ENCODE assay signal across 22 cellular contexts in the genomic region with DNA sequence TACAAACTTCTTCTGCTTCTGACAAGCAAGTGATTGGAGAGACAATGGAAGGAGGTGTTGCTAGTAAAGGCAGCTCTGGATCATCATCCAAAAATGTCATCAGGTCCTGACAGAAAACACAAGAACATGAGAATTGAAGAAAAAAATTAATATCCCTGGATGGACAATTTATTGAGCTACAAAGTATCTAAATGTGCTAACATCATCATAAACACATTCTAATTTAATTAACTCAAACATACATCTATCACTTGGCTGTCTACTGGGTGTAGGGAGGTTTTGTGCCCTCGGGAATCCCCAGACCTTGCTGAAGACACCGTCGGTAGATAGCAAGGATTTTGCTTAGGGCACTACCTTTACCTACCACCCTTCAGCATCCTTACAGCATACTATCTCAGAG.
"Had no signal": no experiment of that assay in that cellular context is flagged by ENCODE, and none has a peak within 500 bp of the region (broad histone marks: within the 10 kb centered on the region; RNA-seq: fewer than 3 reads in every experiment).

No MANE protein-coding gene starts in this region.

- H3K27me3 Mint-ChIP-seq: IgD-negative memory B cell had no signal

- H3K27ac ChIP-seq: RWPE1, SJCRH30 had no signal

- H3K4me1 ChIP-seq: SJCRH30 had no signal

- H3K9me3 Mint-ChIP-seq: IgD-negative memory B cell had no signal

- DNase-seq: KBM-7, MV-4-11, NCI-H1048, NCI-H1105 treated with DMSO at 0.1 percent for 48 hours, NCI-H1417 treated with DMSO at 0.1 percent for 48 hours, NCI-H146, NCI-H1694 treated with DMSO at 0.1 percent for 48 hours, NCI-H1930, NCI-H2081, NCI-H2171, NCI-H446, NCI-H510A, NCI-H524 treated with DMSO at 0.1 percent for 48 hours, NCI-H69, NCI-H774, SHP77 treated with DMSO at 0.1 percent for 48 hours, SJCRH30, T-helper 1 cell had no signal

- H3K36me3 ChIP-seq: SJCRH30 had no signal

- H3K9me3 ChIP-seq: SJCRH30 had no signal

- H3K27me3 ChIP-seq: SJCRH30 had no signal

- H3K4me3 ChIP-seq: SJCRH30 had no signal

- H3K27ac Mint-ChIP-seq: IgD-negative memory B cell had no signal

- ATAC-seq: Panc1, Right ventricle myocardium inferior had no signal
